Comparison of ENCODE assay signal across 24 cellular contexts in the genomic region with DNA sequence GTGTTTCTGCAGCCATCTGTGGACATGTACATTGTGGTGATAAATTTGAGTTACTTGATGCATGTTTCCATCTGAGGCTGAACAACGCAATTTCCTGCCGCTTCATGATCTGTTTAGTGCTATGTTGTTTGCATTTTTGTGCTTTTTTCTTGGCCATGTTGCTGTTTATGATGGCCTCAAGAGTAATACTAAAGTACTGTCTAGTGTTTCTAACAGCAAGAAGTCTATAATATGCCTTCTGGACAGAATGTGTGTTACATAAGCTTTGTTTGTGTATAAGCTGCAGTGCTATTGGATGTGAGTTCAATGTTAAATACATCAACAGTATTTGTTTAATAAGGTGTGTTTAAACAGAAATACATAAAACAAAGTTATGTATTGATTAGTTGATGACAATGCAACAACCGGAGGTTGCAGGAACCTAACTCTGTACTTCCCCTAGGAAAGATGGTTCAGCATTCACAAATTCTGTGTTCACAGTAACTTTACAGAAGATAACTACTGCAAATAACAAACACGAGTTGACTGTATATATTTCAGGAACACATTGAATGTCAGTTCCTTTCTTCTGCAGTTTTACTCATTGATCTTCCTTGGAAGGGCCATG.
A peak's percentile ranks its signal among the peaks of the same experiment; 100 is the strongest.
DNase-seq lines count a peak whose midpoint lies in the region; ATAC-seq and TF ChIP-seq lines count a peak whose summit lies in the region.
"Had no signal": no experiment of that assay in that cellular context is flagged by ENCODE, and none has a peak within 500 bp of the region (broad histone marks: within the 10 kb centered on the region; RNA-seq: fewer than 3 reads in every experiment).

No MANE protein-coding gene starts in this region.

- no peak overlapping the region for H4K8ac ChIP-seq in IMR-90 (ENCODE audit: low read depth in 2 of 2, low read length in 2 of 2)
- no peak overlapping the region for H4K8ac ChIP-seq in mesenchymal stem cell (ENCODE audit: low read length)

- no peak for TF ChIP-seq POLR2A in IMR-90 (IDR thresholded peaks at IDR 0.05; ENCODE audit: low read depth, low read length)

- in situ Hi-C loops in IMR-90 (cut with MboI; ENCODE audit: low sequenced_read_pairs): no loop called here

- intact Hi-C loops in IMR-90 (cut with micrococcal nuclease): no loop called here
- intact Hi-C loops in PC-3 (cut with micrococcal nuclease): no loop called here
- intact Hi-C loops in dorsolateral prefrontal cortex (cut with DNase I): no loop called here

- CTCF ChIA-PET in IMR-90 (lab: Yijun Ruan, JAX): no interaction called here
- CTCF ChIA-PET in PC-3 (lab: Charles Lee): no interaction called here

- peaks cover 11% of the 10 kb centered on the region for H3K9me1 ChIP-seq in IMR-90 (ENCODE audit: insufficient read depth, low read length)

- DNase-seq in IMR-90 (no peak), PC-3 (no peak), fibroblast of villous mesenchyme (ENCODE audit: low read depth) (peak; percentile 82), mesenchymal stem cell (peak; percentile 67), inferior parietal cortex (ENCODE audit: extremely low spot score) (no peak), dorsolateral prefrontal cortex (no peak), GM19240 (ENCODE audit: insufficient read length, low spot score) (no peak)
- DNase-seq: 8988T; ACHN; BE2C; CD4-positive, alpha-beta memory T cell; CD4-positive, CD25-positive, alpha-beta regulatory T cell; CD8-positive, alpha-beta memory T cell; COR-L47; DMS 273 treated with DMSO at 0.1 percent for 48 hours; DMS153; DMS53; DMS79; DND-41; EL; GDM1 had no signal

- H2AFZ ChIP-seq in IMR-90 (replicated peaks; ENCODE audit: low read length, poor library complexity) (no peak overlapping the region), PC-3 (ENCODE audit: low read length) (no peak overlapping the region), mesenchymal stem cell (ENCODE audit: low read depth, low read length) (no peak overlapping the region)

- no peaks in the 10 kb centered on the region for H3F3A ChIP-seq in PC-3 (ENCODE audit: low read length, unreplicated experiment)

- H3K18ac ChIP-seq in IMR-90 (ENCODE audit: low read depth, low read length) (no peak overlapping the region), mesenchymal stem cell (ENCODE audit: low read depth in 1 of 2, low read length in 2 of 2) (peak overlapping the region in 1 of 2 experiments; percentile 18)

- H3K27me3 ChIP-seq in IMR-90 (ENCODE audit: control insufficient read depth, insufficient read depth, low read length) (no peaks in the 10 kb centered on the region), PC-3 (ENCODE audit: low read length) (no peaks in the 10 kb centered on the region), mesenchymal stem cell (ENCODE audit: control insufficient read depth in 1 of 2, insufficient read depth in 1 of 2, low read length in 2 of 2) (no peaks in the 10 kb centered on the region), dorsolateral prefrontal cortex (peaks cover 0 to 10% (median 0%) of the 10 kb centered on the region in 45 donors)
- H3K27me3 ChIP-seq: BE2C, BLaER1 had no signal

- no peak overlapping the region for H3K4me3 ChIP-seq in IMR-90 (ENCODE audit: insufficient read depth, low read depth, low read length)
- no peak overlapping the region for H3K4me3 ChIP-seq in PC-3 (ENCODE audit: low read length)
- H3K4me3 ChIP-seq in fibroblast of villous mesenchyme (ENCODE audit: low read depth, low read length): no peak overlapping the region
- no peak overlapping the region for H3K4me3 ChIP-seq in mesenchymal stem cell (ENCODE audit: insufficient read depth in 1 of 2, low read depth in 1 of 2, low read length in 2 of 2)
- H3K4me3 ChIP-seq in dorsolateral prefrontal cortex: no peak overlapping the region
- H3K4me3 ChIP-seq: BLaER1, GM12878 had no signal

- BruUV-seq in IMR-90 (replicated peaks; lab: Mats Ljungman, UMichigan): no TSS peak
- BruUV-seq in PC-3 (replicated peaks; lab: Mats Ljungman, UMichigan): no TSS peak

- H3K4ac ChIP-seq in IMR-90 (ENCODE audit: low read depth, low read length) (no peak overlapping the region), mesenchymal stem cell (ENCODE audit: low read depth in 1 of 2, low read length in 2 of 2) (no peak overlapping the region)

- H2BK12ac ChIP-seq in mesenchymal stem cell (ENCODE audit: low read length in 2 of 2): no peak overlapping the region

- no peak overlapping the region for H2BK5ac ChIP-seq in IMR-90 (ENCODE audit: low read depth, low read length, poor library complexity, severe bottlenecking)
- no peak overlapping the region for H2BK5ac ChIP-seq in mesenchymal stem cell (ENCODE audit: low read depth, low read length, poor library complexity, severe bottlenecking)

- H3K36me3 ChIP-seq in IMR-90 (ENCODE audit: control insufficient read depth, insufficient read depth, low read length) (no peaks in the 10 kb centered on the region), PC-3 (ENCODE audit: low read depth, low read length) (no peaks in the 10 kb centered on the region), mesenchymal stem cell (ENCODE audit: control insufficient read depth in 1 of 2, insufficient read depth in 2 of 2, low read depth in 1 of 2, low read length in 2 of 2) (no peaks in the 10 kb centered on the region)
- H3K36me3 ChIP-seq: BE2C, BLaER1 had no signal

- no peak overlapping the region for H2AK9ac ChIP-seq in IMR-90 (replicated peaks; ENCODE audit: low read depth, low read length, poor library complexity)

- H3K4me2 ChIP-seq in IMR-90 (ENCODE audit: low read depth, low read length) (no peak overlapping the region), PC-3 (ENCODE audit: low read length) (no peak overlapping the region), mesenchymal stem cell (ENCODE audit: low read length, poor library complexity, severe bottlenecking) (no peak overlapping the region)
- H3K4me2 ChIP-seq: BLaER1 had no signal

- no peaks in the 10 kb centered on the region for H3K79me2 ChIP-seq in PC-3 (ENCODE audit: low read length)

- H3K23ac ChIP-seq in IMR-90 (ENCODE audit: low read depth, low read length) (no peak overlapping the region), mesenchymal stem cell (ENCODE audit: low read length in 2 of 2) (no peak overlapping the region)

- H4K20me1 ChIP-seq in IMR-90 (ENCODE audit: insufficient read depth, low read length): no peaks in the 10 kb centered on the region
- no peaks in the 10 kb centered on the region for H4K20me1 ChIP-seq in PC-3 (ENCODE audit: low read length)
- H4K20me1 ChIP-seq: BLaER1 had no signal

- H2BK15ac ChIP-seq in IMR-90 (ENCODE audit: low read depth, low read length) (no peak overlapping the region), mesenchymal stem cell (ENCODE audit: low read depth, poor library complexity, severe bottlenecking) (no peak overlapping the region)

- H3K27ac ChIP-seq in IMR-90 (ENCODE audit: insufficient read depth, low read length) (no peak overlapping the region), PC-3 (ENCODE audit: low read length) (no peak overlapping the region), mesenchymal stem cell (ENCODE audit: low read length, poor library complexity, severe bottlenecking) (no peak overlapping the region), dorsolateral prefrontal cortex (no peak overlapping the region)
- H3K27ac ChIP-seq: BLaER1 had no signal

- H2BK120ac ChIP-seq in IMR-90 (ENCODE audit: low read depth, low read length): no peak overlapping the region
- no peak overlapping the region for H2BK120ac ChIP-seq in mesenchymal stem cell (ENCODE audit: low read depth, low read length)

- no peak for TF ChIP-seq RAD21 in IMR-90 (IDR thresholded peaks at IDR 0.05; ENCODE audit: low read length)

- peak; percentile 55 for ATAC-seq in IMR-90 (ENCODE audit: low read depth)
- peak; percentile 64 for ATAC-seq in PC-3
- ATAC-seq in GM19328 (IDR thresholded peaks at IDR 0.05; ENCODE audit: unreplicated experiment): no peak
- ATAC-seq: GM12878 had no signal

- no peak overlapping the region for H4K91ac ChIP-seq in IMR-90 (ENCODE audit: insufficient read depth, low read depth, low read length)
- H4K91ac ChIP-seq in mesenchymal stem cell (ENCODE audit: low read length): no peak overlapping the region

- H4K5ac ChIP-seq in IMR-90 (ENCODE audit: low read depth, low read length): no peak overlapping the region

- dilution Hi-C loops in IMR-90 (cut with HindIII; ENCODE audit: low sequenced_read_pairs, unreplicated experiment): no loop called here

- no peak for TF ChIP-seq CTCF in IMR-90 (conservative IDR thresholded peaks at IDR 0.05; ENCODE audit: low read depth, low read length)
- TF ChIP-seq CTCF in PC-3 (conservative IDR thresholded peaks at IDR 0.05; ENCODE audit: low read depth, low read length): no peak
- no peak for TF ChIP-seq CTCF in fibroblast of villous mesenchyme (IDR thresholded peaks at IDR 0.05; ENCODE audit: insufficient read depth, low read depth, low read length)
- no peak for TF ChIP-seq CTCF in dorsolateral prefrontal cortex (IDR thresholded peaks at IDR 0.05 in 54 of 56, conservative IDR thresholded peaks at IDR 0.05 in 2 of 56; ENCODE audit: low read depth in 1 of 56, partially characterized antibody in 56 of 56)

- peaks cover 7% of the 10 kb centered on the region; the same call in 1 of the 2 replicates for H3K4me1 ChIP-seq in IMR-90 (ENCODE audit: control insufficient read depth, insufficient read depth, low read length)
- H3K4me1 ChIP-seq in PC-3 (ENCODE audit: insufficient read depth, low read length): no peaks in the 10 kb centered on the region
- H3K4me1 ChIP-seq in mesenchymal stem cell (ENCODE audit: control insufficient read depth, insufficient read depth, low read depth, low read length): no peaks in the 10 kb centered on the region
- H3K4me1 ChIP-seq: BE2C had no signal

- no peaks in the 10 kb centered on the region for H3K9me3 ChIP-seq in IMR-90 (ENCODE audit: control insufficient read depth, insufficient read depth, low read length)
- H3K9me3 ChIP-seq in PC-3 (ENCODE audit: low read length): no peaks in the 10 kb centered on the region
- no peaks in the 10 kb centered on the region for H3K9me3 ChIP-seq in mesenchymal stem cell (ENCODE audit: control insufficient read depth, low read length)
- H3K9me3 ChIP-seq: BE2C, BLaER1 had no signal

- no peak overlapping the region for H2BK20ac ChIP-seq in IMR-90 (ENCODE audit: low read depth, low read length)

- H3K14ac ChIP-seq in IMR-90 (replicated peaks; ENCODE audit: low read depth, low read length): no peak overlapping the region
- no peak overlapping the region for H3K14ac ChIP-seq in mesenchymal stem cell (ENCODE audit: low read length in 2 of 2)

- POLR2A ChIA-PET in IMR-90 (lab: Charles Lee; ENCODE audit: unreplicated experiment): no interaction called here
- POLR2A ChIA-PET in PC-3 (lab: Charles Lee; ENCODE audit: unreplicated experiment): no interaction called here

- H3K79me1 ChIP-seq in IMR-90 (ENCODE audit: low read depth in 1 of 2, low read length in 2 of 2): no peaks in the 10 kb centered on the region
- H3K79me1 ChIP-seq in mesenchymal stem cell (replicated peaks; ENCODE audit: low read length, poor library complexity, severe bottlenecking): no peaks in the 10 kb centered on the region

- no peaks in the 10 kb centered on the region for H3K9me2 ChIP-seq in PC-3 (replicated peaks; ENCODE audit: low read length)

- H2AK5ac ChIP-seq in IMR-90 (ENCODE audit: low read depth, low read length): no peak overlapping the region
- H2AK5ac ChIP-seq in mesenchymal stem cell (ENCODE audit: low read length, severe bottlenecking): no peak overlapping the region

- no peak overlapping the region for H3K56ac ChIP-seq in IMR-90 (ENCODE audit: extremely low read depth, insufficient read depth, low read length)

- no peak overlapping the region for H3K9ac ChIP-seq in IMR-90 (ENCODE audit: low read depth, low read length)
- no peak overlapping the region for H3K9ac ChIP-seq in PC-3 (ENCODE audit: low read length)
- H3K9ac ChIP-seq in mesenchymal stem cell (ENCODE audit: low read length): no peak overlapping the region
- H3K9ac ChIP-seq: BLaER1 had no signal

- no CpG with 5 or more reads among the region's 4 CpGs for WGBS in IMR-90 (ENCODE audit: extremely low coverage in 2 of 2, insufficient read length in 1 of 2), 2 experiments
- WGBS in mesenchymal stem cell: 58% methylated on average over 4 of the region's 4 CpGs

Comparison
In these comparisons a context has a peak if more than half of its experiments do, and no peak if none do; other contexts are left out.
1. DNase-seq: peak in fibroblast of villous mesenchyme (single experiment) and mesenchymal stem cell (single experiment); none in IMR-90 (single experiment), PC-3 (single experiment), inferior parietal cortex (single experiment), dorsolateral prefrontal cortex (0 of 10) and GM19240 (single experiment).